ENCODE assay signal across 19 cellular contexts in genomic region chr19:33755314-33756020, GRCh38.
"Had no signal": no experiment of that assay in that cellular context is flagged by ENCODE, and none has a peak within 500 bp of the region (broad histone marks: within the 10 kb centered on the region; RNA-seq: fewer than 3 reads in every experiment).

No MANE protein-coding gene starts in this region.

- H3K27me3 Mint-ChIP-seq: activated naive CD8-positive, alpha-beta T cell treated with anti-CD3 and anti-CD28 coated beads, Interleukin-2, amount 50 U/mL, for 24 hours had no signal

- DNase-seq: activated CD4-positive, alpha-beta T cell treated with anti-CD3 and anti-CD28 coated beads, Interleukin-2, amount 50 U/mL, for 48 hours; activated CD4-positive, CD25-positive, alpha-beta regulatory T cell treated with anti-CD3 and anti-CD28 coated beads, Interleukin-2, amount 50 U/mL, for 72 hours; activated naive CD4-positive, alpha-beta T cell treated with anti-CD3 and anti-CD28 coated beads for 36 hours; activated naive CD8-positive, alpha-beta T cell treated with anti-CD3 and anti-CD28 coated beads, Interleukin-2, amount 50 U/mL, for 24 hours; erythroblast; left colon; naive B cell; stimulated activated CD4-positive, alpha-beta T cell treated with anti-CD3 and anti-CD28 coated beads, Interleukin-15, amount 100 ng/mL, for 24 hours; stimulated activated CD4-positive, alpha-beta T cell treated with anti-CD3 and anti-CD28 coated beads, Interleukin-4, amount 100 ng/mL, for 1 hour; stimulated activated naive CD4-positive, alpha-beta T cell; T-cell; T1000; transverse colon had no signal

- H3K4me1 ChIP-seq: ascending aorta, transverse colon had no signal

- H3K27ac Mint-ChIP-seq: activated naive CD4-positive, alpha-beta T cell treated with anti-CD3 and anti-CD28 coated beads for 36 hours; activated naive CD8-positive, alpha-beta T cell treated with anti-CD3 and anti-CD28 coated beads, Interleukin-2, amount 50 U/mL, for 24 hours; activated T-helper 2 cell treated with anti-CD3 and anti-CD28 coated beads, Interferon-gamma antibody, Interleukin-2, Interleukin-4, amounts not matched to agents 10 μg/mL and 5 μg/mL and 100 μg/mL, durations not matched to agents 14 hours and 24 hours and 36 hours; naive B cell; T-cell had no signal

- H3K27me3 ChIP-seq: ascending aorta, transverse colon had no signal

- H3K36me3 ChIP-seq: ascending aorta, gastroesophageal sphincter, transverse colon had no signal

- H3K27ac ChIP-seq: ascending aorta, gastroesophageal sphincter, parathyroid adenoma, skin epidermis, transverse colon had no signal

- ATAC-seq: activated naive CD8-positive, alpha-beta T cell treated with anti-CD3 and anti-CD28 coated beads, Interleukin-2, amount 50 U/mL, for 24 hours; gastroesophageal sphincter; left colon; T-cell had no signal

- H3K4me3 ChIP-seq: ascending aorta, gastroesophageal sphincter, lung, skin epidermis, transverse colon had no signal

- H3K9me3 Mint-ChIP-seq: activated naive CD4-positive, alpha-beta T cell treated with anti-CD3 and anti-CD28 coated beads for 36 hours; activated naive CD8-positive, alpha-beta T cell treated with anti-CD3 and anti-CD28 coated beads, Interleukin-2, amount 50 U/mL, for 24 hours; activated T-helper 2 cell treated with anti-CD3 and anti-CD28 coated beads, Interferon-gamma antibody, Interleukin-2, Interleukin-4, amounts not matched to agents 10 μg/mL and 5 μg/mL and 100 μg/mL, durations not matched to agents 14 hours and 24 hours and 36 hours; T-cell had no signal

- H3K9me3 ChIP-seq: ascending aorta, gastroesophageal sphincter, transverse colon had no signal

- H3K4me3 Mint-ChIP-seq: activated naive CD4-positive, alpha-beta T cell treated with anti-CD3 and anti-CD28 coated beads for 36 hours; activated naive CD8-positive, alpha-beta T cell treated with anti-CD3 and anti-CD28 coated beads, Interleukin-2, amount 50 U/mL, for 24 hours; naive B cell; T-cell had no signal

- H3K36me3 Mint-ChIP-seq: naive B cell, T-cell had no signal

- H3K4me1 Mint-ChIP-seq: activated naive CD8-positive, alpha-beta T cell treated with anti-CD3 and anti-CD28 coated beads, Interleukin-2, amount 50 U/mL, for 24 hours; naive B cell; T-cell had no signal
